11 cellular contexts compared by ENCODE assay signal in genomic region chr1:19409477-19410086, GRCh38.
"Had no signal": no experiment of that assay in that cellular context is flagged by ENCODE, and none has a peak within 500 bp of the region (broad histone marks: within the 10 kb centered on the region; RNA-seq: fewer than 3 reads in every experiment).

No MANE protein-coding gene starts in this region.

- H3K9me3 Mint-ChIP-seq: neural progenitor cell had no signal

- H3K27me3 ChIP-seq: hepatocyte, neural progenitor cell had no signal

- H3K4me3 ChIP-seq: hepatocyte, neural progenitor cell had no signal

- H3K36me3 ChIP-seq: neural progenitor cell had no signal

- H3K27ac ChIP-seq: hepatocyte, neural progenitor cell, parathyroid adenoma had no signal

- DNase-seq: activated CD4-positive, alpha-beta T cell treated with anti-CD3 and anti-CD28 coated beads, Interleukin-2, amount 50 U/mL, for 1 hour; activated effector memory CD4-positive, alpha-beta T cell treated with anti-CD3 and anti-CD28 coated beads, Interleukin-2, amount 50 U/mL, for 16 hours; caudate nucleus; cortex of kidney; effector CD8-positive, alpha-beta T cell; mesendoderm; small intestine; T-helper 2 cell had no signal

- H3K27ac Mint-ChIP-seq: neural progenitor cell had no signal

- H3K4me1 ChIP-seq: parathyroid adenoma had no signal

- H3K4me3 Mint-ChIP-seq: neural progenitor cell had no signal
